In the genomic region with DNA sequence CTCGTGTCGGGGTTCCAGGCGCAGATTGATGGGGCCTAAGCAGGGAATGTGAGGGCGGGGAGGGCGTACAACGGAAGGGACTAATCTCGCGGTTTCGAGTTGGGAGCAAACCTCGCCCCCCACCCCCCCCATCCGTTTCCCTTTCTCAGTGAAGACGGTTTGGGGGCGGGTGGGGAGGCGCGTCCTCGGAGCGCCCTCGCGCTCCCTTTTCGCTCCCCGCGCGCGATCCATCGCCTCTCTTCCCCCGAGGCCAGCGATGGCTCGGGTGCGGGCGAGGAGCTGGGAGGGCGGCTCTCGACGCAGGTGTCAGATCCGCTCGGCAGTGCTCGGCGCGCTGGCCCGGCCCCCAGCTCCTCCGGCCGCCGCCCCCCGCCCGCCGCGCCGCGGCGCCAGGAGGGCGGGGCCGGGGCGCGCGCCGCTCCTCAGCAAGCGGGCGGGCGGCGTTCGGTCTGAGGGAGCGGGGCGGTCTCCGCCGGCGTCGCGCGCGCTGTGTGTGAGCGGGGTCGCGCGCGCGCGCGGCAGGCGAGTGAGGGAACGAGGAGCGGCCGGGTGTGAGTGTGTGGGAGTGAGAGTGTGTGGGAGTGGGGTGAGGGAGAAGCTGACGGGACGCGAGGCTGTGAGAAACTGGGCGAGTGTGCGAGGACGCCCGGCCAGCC, we compare ENCODE assay signal across 8 cellular contexts. TPM values are rescaled to one million over a fixed set of nuclear protein-coding genes. Genes with fewer than 3 reads are reported as not detected.
DNase-seq lines count a peak whose midpoint lies in the region; ATAC-seq and TF ChIP-seq lines count a peak whose summit lies in the region.

A gene with protein sequence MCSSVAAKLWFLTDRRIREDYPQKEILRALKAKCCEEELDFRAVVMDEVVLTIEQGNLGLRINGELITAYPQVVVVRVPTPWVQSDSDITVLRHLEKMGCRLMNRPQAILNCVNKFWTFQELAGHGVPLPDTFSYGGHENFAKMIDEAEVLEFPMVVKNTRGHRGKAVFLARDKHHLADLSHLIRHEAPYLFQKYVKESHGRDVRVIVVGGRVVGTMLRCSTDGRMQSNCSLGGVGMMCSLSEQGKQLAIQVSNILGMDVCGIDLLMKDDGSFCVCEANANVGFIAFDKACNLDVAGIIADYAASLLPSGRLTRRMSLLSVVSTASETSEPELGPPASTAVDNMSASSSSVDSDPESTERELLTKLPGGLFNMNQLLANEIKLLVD (plus strand): TSS at position 516 of the 656 bp plus-strand sequence. CDS start 15,876 bp downstream, outside the sequence.

- H3K27ac ChIP-seq in epithelial cell of prostate, result peak within 1 kb of the TSS; percentile 75

- peaks cover 41% of the 10 kb centered on the region for H3K27me3 ChIP-seq in BE2C

- peak within 1 kb of the TSS; percentile 62 for H3K4me3 ChIP-seq in BE2C (ENCODE audit: low read depth, low read length)
- peak within 1 kb of the TSS; percentile 70 for H3K4me3 ChIP-seq in mucosa of descending colon

- peak; percentile 91 for ATAC-seq in GM19328 (IDR thresholded peaks at IDR 0.05; ENCODE audit: unreplicated experiment)
- ATAC-seq in HG03558 (IDR thresholded peaks at IDR 0.05; ENCODE audit: extremely low read depth, unreplicated experiment), result peak; percentile 43
- ATAC-seq in mucosa of descending colon, result peak; percentile 92

- H3K9me3 ChIP-seq in BE2C (no peaks in the 10 kb centered on the region), mucosa of descending colon (no peaks in the 10 kb centered on the region)

- H3K4me1 ChIP-seq in BE2C (no peaks in the 10 kb centered on the region), mucosa of descending colon (ENCODE audit: low read depth) (peaks cover 5% of the 10 kb centered on the region)

- intact Hi-C loops in mucosa of descending colon (cut with DNase I, micrococcal nuclease), result no loop called here

- TF ChIP-seq CTCF in BE2C (IDR thresholded peaks at IDR 0.05; ENCODE audit: low read depth, low read length) (no peak), mucosa of descending colon (IDR thresholded peaks at IDR 0.05) (no peak)

- DNase-seq in BE2C (peak; percentile 69), NOMO-1 (lab: John Stamatoyannopoulos, UW; ENCODE audit: unreplicated experiment in 2 of 2) (peak; percentile 55 to 71), activated T-cell treated with anti-CD3 and anti-CD28 coated beads for 4 hours (peak; percentile 86), epithelial cell of prostate (ENCODE audit: low read depth, low spot score) (no peak), mucosa of descending colon (peak; percentile 79 to 85 (median 82))
- DNase-seq in stimulated activated CD8-positive, alpha-beta memory T cell treated with anti-CD3 and anti-CD28 coated beads, Interleukin-2, amount 100 ng/mL, for 1 hour (ENCODE audit: low read depth in 2 of 2), result peak; percentile 59 to 69

- H3K36me3 ChIP-seq in BE2C (no peaks in the 10 kb centered on the region), mucosa of descending colon (ENCODE audit: low read depth) (no peaks in the 10 kb centered on the region)

RNA-seq across cellular contexts. Expression of the gene that starts here (rescaled TPM):
- polyA plus RNA-seq in BE2C (2012; ENCODE audit: insufficient read depth, insufficient read length, low read depth), result 9.4 TPM
- 10 to 100 TPM in 1 of 3 donors, 1 to 10 TPM in 2; 3.7 to 30.9 (median 7.6) TPM for total RNA-seq in mucosa of descending colon
